ENCODE assay signal across 7 cellular contexts in the genomic region with DNA sequence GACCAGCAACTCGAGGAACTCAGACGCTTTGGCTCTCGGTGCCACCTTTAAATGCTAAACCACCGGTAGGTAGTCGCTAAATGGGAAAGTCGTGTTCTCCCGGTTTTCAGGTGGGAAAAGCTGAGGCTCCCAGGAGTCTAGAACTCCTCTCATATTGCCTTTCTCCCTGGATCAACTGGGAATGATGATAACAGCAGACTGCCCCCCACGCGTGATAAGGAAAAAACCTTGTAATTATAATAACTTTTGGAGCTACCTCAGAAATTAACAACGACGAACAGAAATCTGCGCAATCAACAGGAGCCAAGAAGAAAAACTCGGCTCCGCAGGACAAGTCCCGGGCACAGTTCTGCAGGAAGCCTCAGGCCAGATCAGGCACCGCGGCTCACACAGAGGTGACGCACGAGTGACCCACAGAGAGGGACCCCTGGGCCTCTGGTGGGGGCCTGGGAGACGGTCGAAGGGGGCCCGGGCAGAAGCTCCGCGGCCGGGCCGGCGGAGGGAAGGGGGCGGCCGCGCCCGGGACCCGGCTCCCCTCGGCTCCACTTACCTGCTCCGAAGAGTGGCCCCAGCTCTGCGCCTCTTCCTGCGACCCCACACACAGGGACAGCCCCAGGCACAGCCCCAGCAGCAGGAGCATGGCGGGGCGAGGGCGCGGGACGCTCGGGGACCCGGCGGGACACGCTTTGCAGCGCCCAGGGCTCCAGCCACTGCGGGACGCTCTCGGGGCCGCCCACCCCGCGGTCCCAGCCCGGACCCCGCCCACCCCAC. TPM values are rescaled to one million over a fixed set of nuclear protein-coding genes. Genes with fewer than 3 reads are reported as not detected.
DNase-seq lines count a peak whose midpoint lies in the region; ATAC-seq, FAIRE-seq and TF ChIP-seq lines count a peak whose summit lies in the region.

A gene (minus strand): TSS at position 714 of the 771 bp plus-strand sequence. CDS start 74 bp downstream, at position 640.

- in situ Hi-C loops in KBM-7 (cut with MboI; ENCODE audit: low pct_unique_long_range_greater_than_20kb, low sequenced_read_pairs) = no loop called here

- intact Hi-C loops in lower leg skin (cut with DNase I; ENCODE audit: low total_unique reads) = no loop called here

- no peak for TF ChIP-seq POLR2A in lower leg skin (IDR thresholded peaks at IDR 0.05)
- TF ChIP-seq POLR2A in suprapubic skin (IDR thresholded peaks at IDR 0.05) = no peak

- no peak for ATAC-seq in GM19324 (IDR thresholded peaks at IDR 0.05; ENCODE audit: low FRiP score, unreplicated experiment)
- no peak for ATAC-seq in HG02852 (IDR thresholded peaks at IDR 0.05; ENCODE audit: unreplicated experiment)

- no peaks in the 10 kb centered on the region for H3K9me3 ChIP-seq in suprapubic skin

- 0 to 1% methylated on average over 21 to 46 of the region's 54 CpGs for WGBS in lower leg skin, 2 donors
- WGBS in suprapubic skin = 2% methylated on average over 9 of the region's 54 CpGs

- H3K27ac ChIP-seq in suprapubic skin = no peak within 1 kb of the TSS

- TF ChIP-seq EP300 in suprapubic skin (IDR thresholded peaks at IDR 0.05) = no peak

- H3K4me1 ChIP-seq in suprapubic skin = peaks cover 25% of the 10 kb centered on the region

- peak within 1 kb of the TSS; percentile 2 for H3K4me3 ChIP-seq in bronchial epithelial cell (ENCODE audit: low read depth, low read length)
- peak within 1 kb of the TSS; percentile 46 for H3K4me3 ChIP-seq in lower leg skin (ENCODE audit: low read depth, poor library complexity, severe bottlenecking)
- H3K4me3 ChIP-seq in suprapubic skin = peak within 1 kb of the TSS; percentile 58

- H3K36me3 ChIP-seq in bronchial epithelial cell (ENCODE audit: control insufficient read depth, insufficient read depth, low read length) (no peaks in the 10 kb centered on the region), suprapubic skin (no peaks in the 10 kb centered on the region)

- TF ChIP-seq CTCF in bronchial epithelial cell (IDR thresholded peaks at IDR 0.05; ENCODE audit: insufficient read depth, low read length, severe bottlenecking) = no peak
- no peak for TF ChIP-seq CTCF in lower leg skin (IDR thresholded peaks at IDR 0.05)
- no peak for TF ChIP-seq CTCF in suprapubic skin (IDR thresholded peaks at IDR 0.05)

- H3K27me3 ChIP-seq in bronchial epithelial cell (ENCODE audit: control insufficient read depth, insufficient read depth, low read length) (peaks cover 6% of the 10 kb centered on the region), suprapubic skin (peaks cover 28% of the 10 kb centered on the region)

- DNase-seq in KBM-7 = peak; percentile 12
- no peak for DNase-seq in bronchial epithelial cell (ENCODE audit: low read depth)
- DNase-seq in lower leg skin (ENCODE audit: low spot score in 2 of 2) = peak in 1 of 2 donors; percentile 88
- DNase-seq in suprapubic skin (ENCODE audit: low spot score in 2 of 2) = peak in 1 of 2 donors; percentile 64
- no peak for DNase-seq in NCI-H510A treated with DMSO at 0.1 percent for 48 hours (lab: John Stamatoyannopoulos, UW)

- FAIRE-seq in bronchial epithelial cell (lab: Jason Lieb, UNC) = no peak

RNA-seq across cellular contexts. Expression of the gene that starts here (rescaled TPM):
- total RNA-seq in bronchial epithelial cell = not detected in 2 replicates
- total RNA-seq in lower leg skin = 10 to 100 TPM in 1 of 4 donors, 1 to 10 TPM in 3; 4.4 to 10.7 (median 8.3) TPM
- 10 to 100 TPM in 1 of 4 donors, 1 to 10 TPM in 3; 3.8 to 11.3 (median 4.4) TPM for total RNA-seq in suprapubic skin

Comparison
In these comparisons a context has a peak if more than half of its experiments do, and no peak if none do; other contexts are left out.
1. H3K4me3 ChIP-seq: peak in every context shown above with its lines; median percentile 58 in suprapubic skin; 46 in lower leg skin; 2 in bronchial epithelial cell.